14 cellular contexts compared by ENCODE assay signal in genomic region chr2:205293559-205293958, GRCh38.
"Had no signal": no experiment of that assay in that cellular context is flagged by ENCODE, and none has a peak within 500 bp of the region (broad histone marks: within the 10 kb centered on the region; RNA-seq: fewer than 3 reads in every experiment).

No MANE protein-coding gene starts in this region.

- H3K4me1 ChIP-seq: body of pancreas, tibial artery had no signal

- H3K27ac ChIP-seq: body of pancreas, ovary, tibial artery had no signal

- H3K9me3 ChIP-seq: body of pancreas, ovary, tibial artery had no signal

- DNase-seq: activated CD4-positive, alpha-beta T cell treated with anti-CD3 and anti-CD28 coated beads for 1 hour; activated CD4-positive, alpha-beta T cell treated with anti-CD3 and anti-CD28 coated beads, Interleukin-2, amount 50 U/mL, for 48 hours; activated CD8-positive, alpha-beta memory T cell treated with anti-CD3 and anti-CD28 coated beads, Interleukin-2, amount 10 ng/mL, durations not matched to agents 7 days and 5 days; activated effector memory CD4-positive, alpha-beta T cell treated with Interleukin-2 at 50 U/mL for 16 hours; activated T-cell treated with anti-CD3 and anti-CD28 coated beads, Interleukin-2, amount 50 U/mL, for 24 hours; amniotic stem cell; body of pancreas; central memory CD4-positive, alpha-beta T cell; hypothalamus; kidney glomerular epithelial cell; ovary; retina; stimulated activated CD4-positive, alpha-beta T cell treated with anti-CD3 and anti-CD28 coated beads, Interleukin-15, amount 100 ng/mL, for 24 hours; tibial artery had no signal

- H3K36me3 ChIP-seq: ovary, tibial artery had no signal

- H3K27me3 ChIP-seq: body of pancreas, ovary, tibial artery had no signal

- H3K4me3 ChIP-seq: body of pancreas, ovary, tibial artery had no signal
